Comparison of ENCODE assay signal across 1 cellular context in the genomic region with DNA sequence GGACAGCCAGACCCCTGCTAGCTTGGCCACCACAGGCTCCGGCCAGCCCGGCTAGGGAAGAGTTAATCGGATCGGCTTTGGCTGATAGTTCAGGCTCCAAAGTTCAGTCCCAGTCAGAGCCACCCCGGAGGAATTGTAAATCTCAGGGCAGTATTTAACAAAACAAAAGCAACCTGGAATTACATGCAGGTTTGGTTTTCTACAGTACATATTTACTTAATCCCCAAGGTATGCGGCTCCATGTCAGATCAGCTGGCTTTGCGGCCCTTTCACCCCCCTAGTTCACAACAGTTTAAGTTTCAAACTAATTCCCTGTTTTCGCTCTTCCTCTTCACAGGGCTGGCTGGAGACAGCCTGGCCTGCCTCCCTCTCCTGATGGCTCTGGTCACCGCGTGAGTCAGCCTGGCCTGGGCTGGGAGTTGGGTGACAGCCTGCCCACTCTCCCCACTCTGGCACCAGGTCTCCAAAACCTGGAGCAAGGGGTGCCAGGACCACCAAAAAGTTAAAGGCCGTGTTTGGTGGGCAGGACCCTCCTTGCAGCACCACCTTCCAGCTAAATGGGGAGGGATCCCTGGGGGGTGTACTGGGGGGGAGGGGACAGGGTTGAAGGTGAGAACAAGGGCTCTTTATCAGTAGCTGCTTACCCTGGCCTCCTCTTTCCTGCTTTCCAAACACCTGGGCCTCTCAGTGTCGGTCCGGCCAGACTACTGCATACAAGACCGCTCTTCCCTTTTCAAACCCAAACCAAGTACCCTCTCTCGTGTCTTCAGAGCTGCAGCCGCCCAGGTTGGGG.
TF ChIP-seq lines count a peak whose summit lies in the region.

No MANE protein-coding gene starts in this region.

TF ChIP-seq in HepG2, 621 proteins besides CTCF, POLR2A, EP300 and RAD21 (continued from another document and continues in another):
- TF ChIP-seq, protein P1, sequence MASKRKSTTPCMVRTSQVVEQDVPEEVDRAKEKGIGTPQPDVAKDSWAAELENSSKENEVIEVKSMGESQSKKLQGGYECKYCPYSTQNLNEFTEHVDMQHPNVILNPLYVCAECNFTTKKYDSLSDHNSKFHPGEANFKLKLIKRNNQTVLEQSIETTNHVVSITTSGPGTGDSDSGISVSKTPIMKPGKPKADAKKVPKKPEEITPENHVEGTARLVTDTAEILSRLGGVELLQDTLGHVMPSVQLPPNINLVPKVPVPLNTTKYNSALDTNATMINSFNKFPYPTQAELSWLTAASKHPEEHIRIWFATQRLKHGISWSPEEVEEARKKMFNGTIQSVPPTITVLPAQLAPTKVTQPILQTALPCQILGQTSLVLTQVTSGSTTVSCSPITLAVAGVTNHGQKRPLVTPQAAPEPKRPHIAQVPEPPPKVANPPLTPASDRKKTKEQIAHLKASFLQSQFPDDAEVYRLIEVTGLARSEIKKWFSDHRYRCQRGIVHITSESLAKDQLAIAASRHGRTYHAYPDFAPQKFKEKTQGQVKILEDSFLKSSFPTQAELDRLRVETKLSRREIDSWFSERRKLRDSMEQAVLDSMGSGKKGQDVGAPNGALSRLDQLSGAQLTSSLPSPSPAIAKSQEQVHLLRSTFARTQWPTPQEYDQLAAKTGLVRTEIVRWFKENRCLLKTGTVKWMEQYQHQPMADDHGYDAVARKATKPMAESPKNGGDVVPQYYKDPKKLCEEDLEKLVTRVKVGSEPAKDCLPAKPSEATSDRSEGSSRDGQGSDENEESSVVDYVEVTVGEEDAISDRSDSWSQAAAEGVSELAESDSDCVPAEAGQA (IDR thresholded peaks at IDR 0.05; ENCODE audit: low read depth) = no peak
- TF ChIP-seq, protein P1 (CRISPR knock-in tag; IDR thresholded peaks at IDR 0.05; ENCODE audit: borderline replicate concordance) = 0 out of 2 replicates have a peak, but pooled peaks have one; percentile 3
- TF ChIP-seq SMARCC2 (IDR thresholded peaks at IDR 0.05) (no peak), MAFK (conservative IDR thresholded peaks at IDR 0.05 in 1 of 2, IDR thresholded peaks at IDR 0.05 in 1 of 2; ENCODE audit: low read length in 2 of 2) (no peak), ZNF460 (CRISPR knock-in tag; IDR thresholded peaks at IDR 0.05; ENCODE audit: borderline replicate concordance) (peak; percentile 49; the same call in 1 of the 2 replicates), NKX3-1 (CRISPR knock-in tag; IDR thresholded peaks at IDR 0.05) (0 out of 2 replicates have a peak, but pooled peaks have one; percentile 50), KDM3A (CRISPR knock-in tag; IDR thresholded peaks at IDR 0.05; ENCODE audit: low read depth) (0 out of 2 replicates have a peak, but pooled peaks have one; percentile 17), PTBP1 (IDR thresholded peaks at IDR 0.05; ENCODE audit: low read depth, low read length, poor library complexity, severe bottlenecking) (no peak), KLF13 (CRISPR knock-in tag; IDR thresholded peaks at IDR 0.05) (no peak), ZNF180 (CRISPR knock-in tag; IDR thresholded peaks at IDR 0.05; ENCODE audit: borderline replicate concordance, low read depth) (no peak), ZSCAN12 (CRISPR knock-in tag; IDR thresholded peaks at IDR 0.05) (no peak), ZNF674 (CRISPR knock-in tag; IDR thresholded peaks at IDR 0.05; ENCODE audit: low read depth) (no peak), TMF1 (CRISPR knock-in tag; IDR thresholded peaks at IDR 0.05; ENCODE audit: low read depth) (peak; percentile 75; the same call in 1 of the 2 replicates), SAP130 (CRISPR knock-in tag; IDR thresholded peaks at IDR 0.05; ENCODE audit: low read depth) (peak; percentile 96), ZNF557 (CRISPR knock-in tag; IDR thresholded peaks at IDR 0.05) (no peak), SOX13 (IDR thresholded peaks at IDR 0.05) (peak; percentile 77), SOX13 (CRISPR knock-in tag; conservative IDR thresholded peaks at IDR 0.05 in 1 of 2, IDR thresholded peaks at IDR 0.05 in 1 of 2) (peak in 1 of 2 experiments; percentile 95; a peak in 2 of 4 replicates), PHB2 (IDR thresholded peaks at IDR 0.05; ENCODE audit: partially characterized antibody) (no peak), POLR2AphosphoS2 (IDR thresholded peaks at IDR 0.05; ENCODE audit: low read depth, low read length) (no peak), NBN (conservative IDR thresholded peaks at IDR 0.05) (no peak), ZBTB8A (CRISPR knock-in tag; IDR thresholded peaks at IDR 0.05; ENCODE audit: borderline replicate concordance, low read depth) (no peak), RXRB (CRISPR knock-in tag; IDR thresholded peaks at IDR 0.05; ENCODE audit: borderline replicate concordance) (peak; percentile 86), PRPF4 (IDR thresholded peaks at IDR 0.05; ENCODE audit: low read depth, low read length, poor library complexity, severe bottlenecking) (no peak)
- TF ChIP-seq, protein P2, sequence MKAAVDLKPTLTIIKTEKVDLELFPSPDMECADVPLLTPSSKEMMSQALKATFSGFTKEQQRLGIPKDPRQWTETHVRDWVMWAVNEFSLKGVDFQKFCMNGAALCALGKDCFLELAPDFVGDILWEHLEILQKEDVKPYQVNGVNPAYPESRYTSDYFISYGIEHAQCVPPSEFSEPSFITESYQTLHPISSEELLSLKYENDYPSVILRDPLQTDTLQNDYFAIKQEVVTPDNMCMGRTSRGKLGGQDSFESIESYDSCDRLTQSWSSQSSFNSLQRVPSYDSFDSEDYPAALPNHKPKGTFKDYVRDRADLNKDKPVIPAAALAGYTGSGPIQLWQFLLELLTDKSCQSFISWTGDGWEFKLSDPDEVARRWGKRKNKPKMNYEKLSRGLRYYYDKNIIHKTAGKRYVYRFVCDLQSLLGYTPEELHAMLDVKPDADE (CRISPR knock-in tag; IDR thresholded peaks at IDR 0.05) = no peak
- TF ChIP-seq, protein P3, sequence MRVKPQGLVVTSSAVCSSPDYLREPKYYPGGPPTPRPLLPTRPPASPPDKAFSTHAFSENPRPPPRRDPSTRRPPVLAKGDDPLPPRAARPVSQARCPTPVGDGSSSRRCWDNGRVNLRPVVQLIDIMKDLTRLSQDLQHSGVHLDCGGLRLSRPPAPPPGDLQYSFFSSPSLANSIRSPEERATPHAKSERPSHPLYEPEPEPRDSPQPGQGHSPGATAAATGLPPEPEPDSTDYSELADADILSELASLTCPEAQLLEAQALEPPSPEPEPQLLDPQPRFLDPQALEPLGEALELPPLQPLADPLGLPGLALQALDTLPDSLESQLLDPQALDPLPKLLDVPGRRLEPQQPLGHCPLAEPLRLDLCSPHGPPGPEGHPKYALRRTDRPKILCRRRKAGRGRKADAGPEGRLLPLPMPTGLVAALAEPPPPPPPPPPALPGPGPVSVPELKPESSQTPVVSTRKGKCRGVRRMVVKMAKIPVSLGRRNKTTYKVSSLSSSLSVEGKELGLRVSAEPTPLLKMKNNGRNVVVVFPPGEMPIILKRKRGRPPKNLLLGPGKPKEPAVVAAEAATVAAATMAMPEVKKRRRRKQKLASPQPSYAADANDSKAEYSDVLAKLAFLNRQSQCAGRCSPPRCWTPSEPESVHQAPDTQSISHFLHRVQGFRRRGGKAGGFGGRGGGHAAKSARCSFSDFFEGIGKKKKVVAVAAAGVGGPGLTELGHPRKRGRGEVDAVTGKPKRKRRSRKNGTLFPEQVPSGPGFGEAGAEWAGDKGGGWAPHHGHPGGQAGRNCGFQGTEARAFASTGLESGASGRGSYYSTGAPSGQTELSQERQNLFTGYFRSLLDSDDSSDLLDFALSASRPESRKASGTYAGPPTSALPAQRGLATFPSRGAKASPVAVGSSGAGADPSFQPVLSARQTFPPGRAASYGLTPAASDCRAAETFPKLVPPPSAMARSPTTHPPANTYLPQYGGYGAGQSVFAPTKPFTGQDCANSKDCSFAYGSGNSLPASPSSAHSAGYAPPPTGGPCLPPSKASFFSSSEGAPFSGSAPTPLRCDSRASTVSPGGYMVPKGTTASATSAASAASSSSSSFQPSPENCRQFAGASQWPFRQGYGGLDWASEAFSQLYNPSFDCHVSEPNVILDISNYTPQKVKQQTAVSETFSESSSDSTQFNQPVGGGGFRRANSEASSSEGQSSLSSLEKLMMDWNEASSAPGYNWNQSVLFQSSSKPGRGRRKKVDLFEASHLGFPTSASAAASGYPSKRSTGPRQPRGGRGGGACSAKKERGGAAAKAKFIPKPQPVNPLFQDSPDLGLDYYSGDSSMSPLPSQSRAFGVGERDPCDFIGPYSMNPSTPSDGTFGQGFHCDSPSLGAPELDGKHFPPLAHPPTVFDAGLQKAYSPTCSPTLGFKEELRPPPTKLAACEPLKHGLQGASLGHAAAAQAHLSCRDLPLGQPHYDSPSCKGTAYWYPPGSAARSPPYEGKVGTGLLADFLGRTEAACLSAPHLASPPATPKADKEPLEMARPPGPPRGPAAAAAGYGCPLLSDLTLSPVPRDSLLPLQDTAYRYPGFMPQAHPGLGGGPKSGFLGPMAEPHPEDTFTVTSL (CRISPR knock-in tag; IDR thresholded peaks at IDR 0.05; ENCODE audit: borderline replicate concordance) = peak; percentile 91; the same call in 1 of the 2 replicates
- TF ChIP-seq, protein P4, sequence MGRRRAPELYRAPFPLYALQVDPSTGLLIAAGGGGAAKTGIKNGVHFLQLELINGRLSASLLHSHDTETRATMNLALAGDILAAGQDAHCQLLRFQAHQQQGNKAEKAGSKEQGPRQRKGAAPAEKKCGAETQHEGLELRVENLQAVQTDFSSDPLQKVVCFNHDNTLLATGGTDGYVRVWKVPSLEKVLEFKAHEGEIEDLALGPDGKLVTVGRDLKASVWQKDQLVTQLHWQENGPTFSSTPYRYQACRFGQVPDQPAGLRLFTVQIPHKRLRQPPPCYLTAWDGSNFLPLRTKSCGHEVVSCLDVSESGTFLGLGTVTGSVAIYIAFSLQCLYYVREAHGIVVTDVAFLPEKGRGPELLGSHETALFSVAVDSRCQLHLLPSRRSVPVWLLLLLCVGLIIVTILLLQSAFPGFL (CRISPR knock-in tag; IDR thresholded peaks at IDR 0.05) = no peak
- TF ChIP-seq, protein P5, sequence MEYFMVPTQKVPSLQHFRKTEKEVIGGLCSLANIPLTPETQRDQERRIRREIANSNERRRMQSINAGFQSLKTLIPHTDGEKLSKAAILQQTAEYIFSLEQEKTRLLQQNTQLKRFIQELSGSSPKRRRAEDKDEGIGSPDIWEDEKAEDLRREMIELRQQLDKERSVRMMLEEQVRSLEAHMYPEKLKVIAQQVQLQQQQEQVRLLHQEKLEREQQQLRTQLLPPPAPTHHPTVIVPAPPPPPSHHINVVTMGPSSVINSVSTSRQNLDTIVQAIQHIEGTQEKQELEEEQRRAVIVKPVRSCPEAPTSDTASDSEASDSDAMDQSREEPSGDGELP (IDR thresholded peaks at IDR 0.05; ENCODE audit: borderline replicate concordance, low read depth) = peak; percentile 99
- TF ChIP-seq, protein P6, sequence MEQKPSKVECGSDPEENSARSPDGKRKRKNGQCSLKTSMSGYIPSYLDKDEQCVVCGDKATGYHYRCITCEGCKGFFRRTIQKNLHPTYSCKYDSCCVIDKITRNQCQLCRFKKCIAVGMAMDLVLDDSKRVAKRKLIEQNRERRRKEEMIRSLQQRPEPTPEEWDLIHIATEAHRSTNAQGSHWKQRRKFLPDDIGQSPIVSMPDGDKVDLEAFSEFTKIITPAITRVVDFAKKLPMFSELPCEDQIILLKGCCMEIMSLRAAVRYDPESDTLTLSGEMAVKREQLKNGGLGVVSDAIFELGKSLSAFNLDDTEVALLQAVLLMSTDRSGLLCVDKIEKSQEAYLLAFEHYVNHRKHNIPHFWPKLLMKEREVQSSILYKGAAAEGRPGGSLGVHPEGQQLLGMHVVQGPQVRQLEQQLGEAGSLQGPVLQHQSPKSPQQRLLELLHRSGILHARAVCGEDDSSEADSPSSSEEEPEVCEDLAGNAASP (CRISPR knock-in tag; IDR thresholded peaks at IDR 0.05; ENCODE audit: borderline replicate concordance) = peak; percentile 67; the same call in 1 of the 2 replicates
